Comparison of ENCODE assay signal across 1 cellular context in genomic region chr1:43975249-43975961, GRCh38.
TF ChIP-seq lines count a peak whose summit lies in the region.

No MANE protein-coding gene starts in this region.

TF ChIP-seq in H1, 55 proteins besides CTCF, POLR2A, EP300 and RAD21:
- TF ChIP-seq BCL11A (IDR thresholded peaks at IDR 0.05; ENCODE audit: low read depth in 2 of 2, low read length in 2 of 2) = no peak
- TF ChIP-seq RXRA (IDR thresholded peaks at IDR 0.05; ENCODE audit: insufficient read depth, low read depth, low read length) = no peak
- TF ChIP-seq CEBPB (IDR thresholded peaks at IDR 0.05; ENCODE audit: low read depth, low read length) = no peak
- TF ChIP-seq HDAC2 (IDR thresholded peaks at IDR 0.05; ENCODE audit: borderline replicate concordance in 1 of 2, low read depth in 2 of 2, low read length in 2 of 2) = 0 out of 4 replicates have a peak, but pooled peaks of 1 of the 2 experiments have one; percentile 7
- peak; percentile 26 for TF ChIP-seq ASH2L (IDR thresholded peaks at IDR 0.05; ENCODE audit: low read length)
- TF ChIP-seq SP1 (IDR thresholded peaks at IDR 0.05; ENCODE audit: low read depth, low read length) = 0 out of 2 replicates have a peak, but pooled peaks have one; percentile 58
- TF ChIP-seq PHF8 (conservative IDR thresholded peaks at IDR 0.05; ENCODE audit: low read depth, low read length) = peak; percentile 21; the same call in 1 of the 2 replicates
- 0 out of 2 replicates have a peak, but pooled peaks have one; percentile 18 for TF ChIP-seq KDM5A (IDR thresholded peaks at IDR 0.05; ENCODE audit: low read length)
- 0 out of 2 replicates have a peak, but pooled peaks have one; percentile 13 for TF ChIP-seq NRF1 (IDR thresholded peaks at IDR 0.05; ENCODE audit: low read depth, low read length)
